Comparison of ENCODE assay signal across 8 cellular contexts in the genomic region with DNA sequence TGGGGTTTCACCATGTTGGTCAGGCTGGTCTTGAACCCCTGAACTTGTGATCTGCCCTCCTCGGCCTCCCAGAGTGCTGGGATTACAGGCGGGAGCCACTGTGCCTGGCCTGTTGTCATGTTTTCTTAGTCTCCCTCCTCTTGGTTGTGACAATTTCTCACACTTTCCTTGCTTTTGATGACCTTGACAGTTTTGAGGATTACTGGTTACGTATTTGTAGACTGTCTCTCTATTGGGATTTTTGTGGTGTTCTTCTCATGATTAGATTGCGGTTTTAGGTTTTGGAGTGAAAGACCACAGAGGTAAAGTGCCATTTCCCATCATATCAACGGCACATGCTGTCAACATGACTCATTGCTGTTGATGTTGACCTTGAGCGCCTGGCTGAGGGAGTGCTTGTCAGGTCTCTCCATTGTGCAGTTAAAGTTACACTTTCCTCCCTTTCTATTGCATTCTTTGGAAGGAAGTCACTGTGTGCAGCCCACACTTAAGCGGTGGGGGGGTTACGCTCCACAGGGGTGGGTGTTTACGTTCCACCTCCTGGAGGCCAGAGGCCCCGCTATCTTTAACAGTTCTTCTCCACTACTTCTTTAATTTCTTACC. TPM values are rescaled to one million over a fixed set of nuclear protein-coding genes. Genes with fewer than 3 reads are reported as not detected.
A peak's percentile ranks its signal among the peaks of the same experiment; 100 is the strongest.
DNase-seq lines count a peak whose midpoint lies in the region; ATAC-seq and TF ChIP-seq lines count a peak whose summit lies in the region.
"Had no signal": no experiment of that assay in that cellular context is flagged by ENCODE, and none has a peak within 500 bp of the region (broad histone marks: within the 10 kb centered on the region; RNA-seq: fewer than 3 reads in every experiment).

No MANE protein-coding gene starts in this region.

- H3K36me3 Mint-ChIP-seq in brain (peaks cover 4% of the 10 kb centered on the region), osteocyte (ENCODE audit: unreplicated experiment) (no peaks in the 10 kb centered on the region)

- ATAC-seq in sciatic nerve, result no peak
- ATAC-seq in HG03139 (IDR thresholded peaks at IDR 0.05; ENCODE audit: unreplicated experiment), result no peak

- H3K27me3 Mint-ChIP-seq in brain, result peaks cover 7% of the 10 kb centered on the region
- H3K27me3 Mint-ChIP-seq in osteocyte (ENCODE audit: unreplicated experiment), result peaks cover 36% of the 10 kb centered on the region

- TF ChIP-seq CTCF in HEK293 (tag by site-specific recombination; IDR thresholded peaks at IDR 0.05) (no peak), RWPE1 (conservative IDR thresholded peaks at IDR 0.05; ENCODE audit: low read depth) (no peak), brain (conservative IDR thresholded peaks at IDR 0.05) (no peak), osteocyte (IDR thresholded peaks at IDR 0.05) (no peak), GM10266 (IDR thresholded peaks at IDR 0.05; ENCODE audit: control insufficient read depth, insufficient read depth, low read depth, missing control alignments) (no peak)

- POLR2A ChIA-PET in HEK293 (lab: Yijun Ruan, JAX) (interaction anchor here (0.6 to 1.6 kb wide), 2 partner anchors 11 to 217 kb away, joined by 7 to 15 read pairs; a partner anchor contains a TSS), RWPE1 (lab: Yijun Ruan, JAX; ENCODE audit: low non-redundant PET) (interaction anchor here (0.6 kb wide), 1 partner anchor 27 kb away, joined by 3 read pairs; no protein-coding TSS in a partner anchor)

- H3K4me3 Mint-ChIP-seq in brain (peak overlapping the region in 1 of 5 experiments; percentile 0), osteocyte (ENCODE audit: unreplicated experiment) (no peak overlapping the region)

- no peak overlapping the region; the same call in 1 of the 2 replicates for H3K27ac ChIP-seq in HEK293 (ENCODE audit: extremely low read depth, low read depth, low read length)
- H3K27ac ChIP-seq in RWPE1, result no peak overlapping the region
- H3K27ac ChIP-seq: SK-N-MC had no signal

- no peak overlapping the region for H3K4me3 ChIP-seq in HEK293 (ENCODE audit: low read depth, low read length)
- H3K4me3 ChIP-seq: SK-N-MC had no signal

- DNase-seq in RWPE1 (ENCODE audit: low spot score) (peak; percentile 47), osteocyte (ENCODE audit: extremely low spot score, unreplicated experiment) (no peak), sciatic nerve (ENCODE audit: low spot score) (no peak), GM10266 (ENCODE audit: extremely low spot score) (no peak)

- H3K27ac Mint-ChIP-seq in brain (peak overlapping the region in 4 of 5 experiments; percentile 25 to 55 (median 44)), osteocyte (ENCODE audit: unreplicated experiment) (peak overlapping the region; percentile 65)

- H3K9me3 Mint-ChIP-seq in brain (peaks cover 0 to 10% (median 0%) of the 10 kb centered on the region in 5 experiments), osteocyte (ENCODE audit: unreplicated experiment) (no peaks in the 10 kb centered on the region)

- H3K36me3 ChIP-seq in HEK293 (ENCODE audit: control insufficient read depth in 2 of 2, insufficient read depth in 1 of 2, low read length in 2 of 2), result no peaks in the 10 kb centered on the region

- H3K9me3 ChIP-seq in HEK293 (ENCODE audit: control insufficient read depth, insufficient read depth, low read depth, low read length), result no peaks in the 10 kb centered on the region

- H3K4me1 Mint-ChIP-seq in brain (peaks cover 62% of the 10 kb centered on the region), osteocyte (ENCODE audit: unreplicated experiment) (peaks cover 36% of the 10 kb centered on the region)

- peaks cover 4% of the 10 kb centered on the region; the same call in 1 of the 2 replicates for H3K4me1 ChIP-seq in HEK293 (ENCODE audit: control insufficient read depth, insufficient read depth, low read length)

- CTCF ChIA-PET in HEK293 (lab: Yijun Ruan, JAX) (interaction anchor here (0.7 to 1.5 kb wide), 6 partner anchors 11 to 89 kb away, joined by 3 to 7 read pairs (median 4); a partner anchor contains a TSS), RWPE1 (lab: Yijun Ruan, JAX) (interaction anchor here (0.7 to 1.1 kb wide), 2 partner anchors 8 to 19 kb away, joined by 4 read pairs; no protein-coding TSS in a partner anchor)

- intact Hi-C loops in sciatic nerve (cut with DNase I), result no loop called here

TF ChIP-seq in HEK293, 187 proteins besides CTCF, POLR2A, EP300 and RAD21 (continues in another document):
- TF ChIP-seq BCL11B (tag by site-specific recombination; IDR thresholded peaks at IDR 0.05; ENCODE audit: low read depth) (no peak), ZNF266 (tag by site-specific recombination; IDR thresholded peaks at IDR 0.05; ENCODE audit: low read depth) (no peak), MEIS1 (CRISPR knock-in tag; IDR thresholded peaks at IDR 0.05; ENCODE audit: borderline replicate concordance) (peak; percentile 81; the same call in 1 of the 2 replicates), ZBTB7A (tag by site-specific recombination; IDR thresholded peaks at IDR 0.05; ENCODE audit: low read depth) (no peak), PRDM1 (tag by site-specific recombination; IDR thresholded peaks at IDR 0.05) (peak; percentile 98), ZNF146 (tag by site-specific recombination; IDR thresholded peaks at IDR 0.05) (no peak), HOXC10 (CRISPR knock-in tag; IDR thresholded peaks at IDR 0.05) (no peak), ZNF658 (tag by site-specific recombination; IDR thresholded peaks at IDR 0.05) (no peak), ZNF394 (tag by site-specific recombination; IDR thresholded peaks at IDR 0.05; ENCODE audit: borderline replicate concordance) (no peak; the same call in 1 of the 2 replicates), OSR2 (tag by site-specific recombination; IDR thresholded peaks at IDR 0.05) (peak; percentile 74; the same call in 1 of the 2 replicates), ZNF2 (tag by site-specific recombination; IDR thresholded peaks at IDR 0.05) (peak; percentile 46; the same call in 1 of the 2 replicates), ZNF624 (tag by site-specific recombination; IDR thresholded peaks at IDR 0.05) (no peak), ZNF292 (tag by site-specific recombination; IDR thresholded peaks at IDR 0.05; ENCODE audit: borderline replicate concordance, low read depth) (no peak), ZFP69B (tag by site-specific recombination; IDR thresholded peaks at IDR 0.05) (peak; percentile 52; the same call in 1 of the 2 replicates), YY1 (tag by site-specific recombination; IDR thresholded peaks at IDR 0.05) (no peak), ZNF600 (tag by site-specific recombination; IDR thresholded peaks at IDR 0.05) (peak; percentile 95), MZF1 (tag by site-specific recombination; IDR thresholded peaks at IDR 0.05; ENCODE audit: borderline replicate concordance) (no peak), ZEB2 (tag by site-specific recombination; IDR thresholded peaks at IDR 0.05) (peak; percentile 76), ZNF670 (tag by site-specific recombination; IDR thresholded peaks at IDR 0.05; ENCODE audit: low read depth) (no peak)
- TF ChIP-seq, protein P1, sequence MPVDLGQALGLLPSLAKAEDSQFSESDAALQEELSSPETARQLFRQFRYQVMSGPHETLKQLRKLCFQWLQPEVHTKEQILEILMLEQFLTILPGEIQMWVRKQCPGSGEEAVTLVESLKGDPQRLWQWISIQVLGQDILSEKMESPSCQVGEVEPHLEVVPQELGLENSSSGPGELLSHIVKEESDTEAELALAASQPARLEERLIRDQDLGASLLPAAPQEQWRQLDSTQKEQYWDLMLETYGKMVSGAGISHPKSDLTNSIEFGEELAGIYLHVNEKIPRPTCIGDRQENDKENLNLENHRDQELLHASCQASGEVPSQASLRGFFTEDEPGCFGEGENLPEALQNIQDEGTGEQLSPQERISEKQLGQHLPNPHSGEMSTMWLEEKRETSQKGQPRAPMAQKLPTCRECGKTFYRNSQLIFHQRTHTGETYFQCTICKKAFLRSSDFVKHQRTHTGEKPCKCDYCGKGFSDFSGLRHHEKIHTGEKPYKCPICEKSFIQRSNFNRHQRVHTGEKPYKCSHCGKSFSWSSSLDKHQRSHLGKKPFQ (tag by site-specific recombination; IDR thresholded peaks at IDR 0.05), result peak; percentile 19; the same call in 1 of the 2 replicates
- TF ChIP-seq, protein P2, sequence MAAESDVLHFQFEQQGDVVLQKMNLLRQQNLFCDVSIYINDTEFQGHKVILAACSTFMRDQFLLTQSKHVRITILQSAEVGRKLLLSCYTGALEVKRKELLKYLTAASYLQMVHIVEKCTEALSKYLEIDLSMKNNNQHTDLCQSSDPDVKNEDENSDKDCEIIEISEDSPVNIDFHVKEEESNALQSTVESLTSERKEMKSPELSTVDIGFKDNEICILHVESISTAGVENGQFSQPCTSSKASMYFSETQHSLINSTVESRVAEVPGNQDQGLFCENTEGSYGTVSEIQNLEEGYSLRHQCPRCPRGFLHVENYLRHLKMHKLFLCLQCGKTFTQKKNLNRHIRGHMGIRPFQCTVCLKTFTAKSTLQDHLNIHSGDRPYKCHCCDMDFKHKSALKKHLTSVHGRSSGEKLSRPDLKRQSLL (tag by site-specific recombination; IDR thresholded peaks at IDR 0.05), result no peak
- TF ChIP-seq, protein P3, sequence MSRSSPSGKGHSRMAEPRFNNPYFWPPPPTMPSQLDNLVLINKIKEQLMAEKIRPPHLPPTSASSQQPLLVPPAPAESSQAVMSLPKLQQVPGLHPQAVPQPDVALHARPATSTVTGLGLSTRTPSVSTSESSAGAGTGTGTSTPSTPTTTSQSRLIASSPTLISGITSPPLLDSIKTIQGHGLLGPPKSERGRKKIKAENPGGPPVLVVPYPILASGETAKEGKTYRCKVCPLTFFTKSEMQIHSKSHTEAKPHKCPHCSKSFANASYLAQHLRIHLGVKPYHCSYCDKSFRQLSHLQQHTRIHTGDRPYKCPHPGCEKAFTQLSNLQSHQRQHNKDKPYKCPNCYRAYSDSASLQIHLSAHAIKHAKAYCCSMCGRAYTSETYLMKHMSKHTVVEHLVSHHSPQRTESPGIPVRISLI (tag by site-specific recombination; IDR thresholded peaks at IDR 0.05), result no peak

RNA-seq across cellular contexts. Expression of a gene that starts 10.8 kb away (rescaled TPM):
- polyA plus RNA-seq in brain (ENCODE audit: insufficient read depth, low read depth, low replicate concordance), result 71.6 TPM
- total RNA-seq in osteocyte, result 1.0 and 2.5 TPM in 2 replicates
- 0.36 TPM for total RNA-seq in sciatic nerve

RNA-seq across cellular contexts. Expression of a gene that starts 25.2 kb away (rescaled TPM):
- not detected for polyA plus RNA-seq in brain (ENCODE audit: insufficient read depth, low read depth, low replicate concordance)
- total RNA-seq in osteocyte, result not detected in 2 replicates
- not detected for total RNA-seq in sciatic nerve

RNA-seq across cellular contexts. Expression of a gene that starts 45.6 kb away (rescaled TPM):
- polyA plus RNA-seq in brain (ENCODE audit: insufficient read depth, low read depth, low replicate concordance), result 0.37 TPM
- total RNA-seq in osteocyte (not detected in 2 replicates), sciatic nerve (not detected)

RNA-seq across cellular contexts. Expression of a gene that starts 52.1 kb away (rescaled TPM):
- polyA plus RNA-seq in brain (ENCODE audit: insufficient read depth, low read depth, low replicate concordance), result 29.1 TPM
- total RNA-seq in osteocyte, result 1.9 and 2.1 TPM in 2 replicates
- total RNA-seq in sciatic nerve, result 46.3 TPM
